In genomic region chr12:31485570-31485969, GRCh38 we compare ENCODE assay signal across 17 cellular contexts.
"Had no signal": no experiment of that assay in that cellular context is flagged by ENCODE, and none has a peak within 500 bp of the region (broad histone marks: within the 10 kb centered on the region; RNA-seq: fewer than 3 reads in every experiment).

No MANE protein-coding gene starts in this region.

- DNase-seq: activated CD4-positive, alpha-beta T cell treated with anti-CD3 and anti-CD28 coated beads, Interleukin-2, amount 10 ng/mL, durations not matched to agents 7 days and 5 days; activated gamma-delta T cell treated with Interleukin-2 at 50 U/mL for 16 hours; amniotic stem cell; body of pancreas; cortex of kidney; effector CD4-positive, alpha-beta T cell; esophagus squamous epithelium; hypothalamus; kidney glomerular epithelial cell; lower lobe of right lung; midbrain; stimulated activated CD4-positive, alpha-beta T cell treated with anti-CD3 and anti-CD28 coated beads, Interleukin-2, amount 100 ng/mL, for 48 hours; stimulated activated naive B cell treated with anti-CD40 and anti-IgM and Interleukin-4, amounts not matched to agents 10 μg/mL and 1 μg/mL and 100 μg/mL, for 72 hours; thyroid gland had no signal

- H3K9me3 Mint-ChIP-seq: activated CD4-positive, alpha-beta T cell treated with anti-CD3 and anti-CD28 coated beads, Interleukin-2, amount 10 ng/mL, durations not matched to agents 7 days and 5 days; neural progenitor cell had no signal

- H3K4me3 ChIP-seq: body of pancreas, esophagus squamous epithelium, lower lobe of right lung, neural progenitor cell, thyroid gland had no signal

- H3K27ac Mint-ChIP-seq: activated CD4-positive, alpha-beta T cell treated with anti-CD3 and anti-CD28 coated beads, Interleukin-2, amount 10 ng/mL, durations not matched to agents 7 days and 5 days; activated naive CD8-positive, alpha-beta T cell; neural progenitor cell; stimulated activated naive B cell treated with anti-CD40 and anti-IgM and Interleukin-4, amounts not matched to agents 10 μg/mL and 1 μg/mL and 100 μg/mL, for 72 hours had no signal

- H3K4me2 ChIP-seq: neural progenitor cell had no signal

- H3K79me2 ChIP-seq: parathyroid adenoma had no signal

- H3K36me3 Mint-ChIP-seq: activated naive CD8-positive, alpha-beta T cell had no signal

- H3K27me3 Mint-ChIP-seq: stimulated activated naive B cell treated with anti-CD40 and anti-IgM and Interleukin-4, amounts not matched to agents 10 μg/mL and 1 μg/mL and 100 μg/mL, for 72 hours had no signal

- H3K9me3 ChIP-seq: body of pancreas, esophagus squamous epithelium, lower lobe of right lung, thyroid gland had no signal

- H3K27ac ChIP-seq: body of pancreas, esophagus squamous epithelium, lower lobe of right lung, neural progenitor cell, parathyroid adenoma, thyroid gland had no signal

- H3K27me3 ChIP-seq: body of pancreas, esophagus squamous epithelium, neural progenitor cell, thyroid gland had no signal

- H3K4me1 Mint-ChIP-seq: activated CD4-positive, alpha-beta T cell treated with anti-CD3 and anti-CD28 coated beads, Interleukin-2, amount 10 ng/mL, durations not matched to agents 7 days and 5 days had no signal

- H3K4me3 Mint-ChIP-seq: activated CD4-positive, alpha-beta T cell treated with anti-CD3 and anti-CD28 coated beads, Interleukin-2, amount 10 ng/mL, durations not matched to agents 7 days and 5 days; activated naive CD8-positive, alpha-beta T cell; neural progenitor cell; stimulated activated naive B cell treated with anti-CD40 and anti-IgM and Interleukin-4, amounts not matched to agents 10 μg/mL and 1 μg/mL and 100 μg/mL, for 72 hours had no signal

- H3K36me3 ChIP-seq: esophagus squamous epithelium, lower lobe of right lung, neural progenitor cell, thyroid gland had no signal

- H3K4me1 ChIP-seq: body of pancreas, esophagus squamous epithelium, lower lobe of right lung, parathyroid adenoma, thyroid gland had no signal

- ATAC-seq: body of pancreas; lower lobe of right lung; stimulated activated naive B cell treated with anti-CD40 and anti-IgM and Interleukin-4, amounts not matched to agents 10 μg/mL and 1 μg/mL and 100 μg/mL, for 72 hours had no signal

- H2AFZ ChIP-seq: neural progenitor cell, parathyroid adenoma had no signal
